ENCODE assay signal across 1 cellular context in the genomic region with DNA sequence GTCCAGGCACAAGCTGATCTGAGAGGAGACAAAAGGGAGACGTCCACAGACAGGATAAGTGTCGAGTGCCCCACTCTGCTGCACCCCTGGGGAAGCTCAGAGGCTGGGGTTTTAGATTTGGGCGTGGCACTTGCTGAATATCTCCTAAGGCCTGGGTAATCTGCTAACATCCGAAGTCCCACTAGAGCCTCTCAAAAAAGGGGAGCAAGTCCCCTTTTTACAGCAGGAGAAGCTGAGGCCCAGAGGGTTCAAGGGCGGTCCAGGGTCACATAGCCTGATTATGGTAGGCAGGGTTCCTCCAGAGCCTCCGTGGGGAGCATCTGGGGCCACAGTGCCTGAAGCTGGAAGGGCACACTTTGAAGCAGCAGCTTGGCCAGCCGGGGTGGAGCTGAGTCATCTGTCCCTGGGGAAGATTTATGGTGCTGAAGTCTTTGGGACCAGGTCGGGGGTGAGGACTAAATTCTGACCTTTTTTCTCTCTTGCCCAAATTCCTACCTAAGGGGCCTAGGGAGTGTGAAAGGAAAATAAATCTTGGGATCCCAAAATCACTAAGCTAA.
TF ChIP-seq lines count a peak whose summit lies in the region.

No MANE protein-coding gene starts in this region.

TF ChIP-seq in SK-N-SH treated with all-trans-retinoic acid at 6 μM for 48 hours, 23 proteins besides CTCF, POLR2A, EP300 and RAD21 (continued from another document):
- TF ChIP-seq PATZ1 (CRISPR knock-in tag; IDR thresholded peaks at IDR 0.05; ENCODE audit: borderline replicate concordance) (no peak), RARB (CRISPR knock-in tag; IDR thresholded peaks at IDR 0.05) (no peak), OSR1 (CRISPR knock-in tag; IDR thresholded peaks at IDR 0.05) (no peak), CREB5 (CRISPR knock-in tag; IDR thresholded peaks at IDR 0.05; ENCODE audit: low read depth) (no peak)
